In genomic region chrY:8058613-8059012, GRCh38 we compare ENCODE assay signal across 27 cellular contexts.
"Had no signal": no experiment of that assay in that cellular context is flagged by ENCODE, and none has a peak within 500 bp of the region (broad histone marks: within the 10 kb centered on the region; RNA-seq: fewer than 3 reads in every experiment).

No MANE protein-coding gene starts in this region.

- H3K4me3 ChIP-seq: left lung, lower lobe of right lung, pancreas, prostate gland, spleen, stomach, testis, thyroid gland, transverse colon, upper lobe of left lung had no signal

- H3K36me3 ChIP-seq: left lung, lower lobe of right lung, pancreas, prostate gland, spleen, stomach, thyroid gland, transverse colon, upper lobe of left lung had no signal

- H3K27ac ChIP-seq: left lung, lower lobe of right lung, pancreas, prostate gland, spleen, stomach, testis, thyroid gland, transverse colon, upper lobe of left lung had no signal

- ATAC-seq: left colon; left lung; lower lobe of right lung; naive thymus-derived CD8-positive, alpha-beta T cell; pancreas; right cardiac atrium; sciatic nerve; stimulated activated naive B cell treated with anti-CD40 and anti-IgM and Interleukin-4, amounts not matched to agents 10 μg/mL and 1 μg/mL and 100 μg/mL, for 72 hours; stimulated activated naive CD8-positive, alpha-beta T cell treated with anti-CD3 and anti-CD28 coated beads, Interleukin-15, Interleukin-2, amounts not matched to agents 100 U/mL and 50 U/mL, for 24 hours had no signal

- H3K27me3 ChIP-seq: left lung, pancreas, spleen, stomach, testis, thyroid gland, transverse colon, upper lobe of left lung had no signal

- DNase-seq: hypothalamus; immature natural killer cell; kidney; left colon; left lung; lower lobe of right lung; mammary epithelial cell; mesenchymal stem cell; naive thymus-derived CD8-positive, alpha-beta T cell; nucleus accumbens; pancreas; posterior cingulate gyrus; retina; right cardiac atrium; small intestine; spleen; stimulated activated CD4-positive, alpha-beta T cell treated with anti-CD3 and anti-CD28 coated beads, Interleukin-1b, Interleukin-23, amount 100 ng/mL, for 48 hours; stimulated activated CD4-positive, alpha-beta T cell treated with anti-CD3 and anti-CD28 coated beads, Interleukin-2, amount 100 ng/mL, for 48 hours; stimulated activated naive B cell treated with anti-CD40 and anti-IgM and Interleukin-4, amounts not matched to agents 10 μg/mL and 1 μg/mL and 100 μg/mL, for 72 hours; stimulated activated naive CD8-positive, alpha-beta T cell treated with anti-CD3 and anti-CD28 coated beads, Interleukin-15, Interleukin-2, amounts not matched to agents 100 U/mL and 50 U/mL, for 24 hours; stomach; testis; thyroid gland; transverse colon; upper lobe of left lung had no signal

- H3K4me1 ChIP-seq: left lung, lower lobe of right lung, pancreas, prostate gland, spleen, stomach, testis, thyroid gland, transverse colon, upper lobe of left lung had no signal

- H3K9me3 ChIP-seq: left lung, lower lobe of right lung, pancreas, prostate gland, spleen, stomach, testis, thyroid gland, transverse colon, upper lobe of left lung had no signal
